ENCODE assay signal across 33 cellular contexts in genomic region chr5:6286404-6286803, GRCh38.
"Had no signal": no experiment of that assay in that cellular context is flagged by ENCODE, and none has a peak within 500 bp of the region (broad histone marks: within the 10 kb centered on the region; RNA-seq: fewer than 3 reads in every experiment).

No MANE protein-coding gene starts in this region.

- H3K36me3 ChIP-seq: MG63 had no signal

- H3K27ac ChIP-seq: KMS-11 had no signal

- H3K4me3 ChIP-seq: MG63 had no signal

- H3K4me2 ChIP-seq: KMS-11 had no signal

- H3K9me3 ChIP-seq: MG63 had no signal

- DNase-seq: Karpas-422, Kasumi-1, KG1, MG63, MM.1S, MV-4-11, NCI-H1048, NCI-H1092, NCI-H1092 treated with DMSO at 0.1 percent for 48 hours, NCI-H1105, NCI-H1105 treated with DMSO at 0.1 percent for 48 hours, NCI-H1417, NCI-H1417 treated with DMSO at 0.1 percent for 48 hours, NCI-H1436, NCI-H1436 treated with DMSO at 0.1 percent for 48 hours, NCI-H146, NCI-H1694, NCI-H1694 treated with DMSO at 0.1 percent for 48 hours, NCI-H187, NCI-H187 treated with DMSO at 0.1 percent for 48 hours, NCI-H1930, NCI-H2029, NCI-H2029 treated with DMSO at 0.1 percent for 48 hours, NCI-H2081, NCI-H2081 treated with DMSO at 0.1 percent for 48 hours, NCI-H2107, NCI-H2171, NCI-H2171 treated with DMSO at 0.1 percent for 48 hours, NCI-H226, NCI-H345, NCI-H446, NCI-H446 treated with DMSO at 0.1 percent for 48 hours had no signal

- H3K9ac ChIP-seq: KMS-11 had no signal
